23 cellular contexts compared by ENCODE assay signal in genomic region chr18:32906506-32907214, GRCh38.
DNase-seq lines count a peak whose midpoint lies in the region; ATAC-seq, FAIRE-seq and TF ChIP-seq lines count a peak whose summit lies in the region.
"Had no signal": no experiment of that assay in that cellular context is flagged by ENCODE, and none has a peak within 500 bp of the region (broad histone marks: within the 10 kb centered on the region; RNA-seq: fewer than 3 reads in every experiment).

No MANE protein-coding gene starts in this region.

- no peak overlapping the region for H3K27ac ChIP-seq in GM12878 (ENCODE audit: control insufficient read depth, insufficient read depth)
- H3K27ac ChIP-seq in mesendoderm (ENCODE audit: low read depth, low read length), result no peak overlapping the region
- H3K27ac ChIP-seq: body of pancreas, esophagus squamous epithelium, heart right ventricle had no signal

- CTCF ChIA-PET in GM12878 (lab: Yijun Ruan, JAX), result no interaction called here

- H3K4me1 ChIP-seq in GM12878 (ENCODE audit: control insufficient read depth, insufficient read depth, low read length) (no peaks in the 10 kb centered on the region), mesendoderm (ENCODE audit: control insufficient read depth, low read depth, low read length) (no peaks in the 10 kb centered on the region)
- H3K4me1 ChIP-seq: body of pancreas, esophagus squamous epithelium, heart right ventricle had no signal

- TF ChIP-seq POLR2A in GM12878 (IDR thresholded peaks at IDR 0.05; ENCODE audit: low read depth, low read length), result no peak

- H3K79me1 ChIP-seq in mesendoderm (ENCODE audit: low read length), result no peaks in the 10 kb centered on the region

- DNase-seq in Daoy (ENCODE audit: low read depth) (peak; percentile 25), NCI-H510A treated with DMSO at 0.1 percent for 48 hours (lab: John Stamatoyannopoulos, UW) (peak; percentile 70), GM12878 (ENCODE audit: low read depth, low spot score) (no peak), mesendoderm (peak; percentile 2), HT-29 (ENCODE audit: low spot score) (no peak), RKO (ENCODE audit: low spot score) (no peak)
- DNase-seq: activated CD4-positive, alpha-beta T cell treated with anti-CD3 and anti-CD28 coated beads for 4 hours; activated CD8-positive, alpha-beta memory T cell treated with anti-CD3 and anti-CD28 coated beads, Interleukin-2, amount 50 U/mL, for 4 hours; activated naive CD4-positive, alpha-beta T cell treated with Interleukin-2 at 50 U/mL for 16 hours; body of pancreas; dermis blood vessel endothelial cell; DMS 273 treated with DMSO at 0.1 percent for 48 hours; esophagus squamous epithelium; heart right ventricle; HFFc6; NCI-H1105 treated with DMSO at 0.1 percent for 48 hours; NCI-H2171 treated with DMSO at 0.1 percent for 48 hours; SHP77; stimulated activated CD4-positive, alpha-beta T cell treated with anti-CD3 and anti-CD28 coated beads, Interleukin-1b, Interleukin-23, amount 100 ng/mL, for 48 hours had no signal

- no peaks in the 10 kb centered on the region for H3K9me3 ChIP-seq in GM12878 (replicated peaks; ENCODE audit: control insufficient read depth, insufficient read depth, low read length)
- H3K9me3 ChIP-seq: body of pancreas, esophagus squamous epithelium, heart right ventricle had no signal

- no peak for TF ChIP-seq EP300 in GM12878 (IDR thresholded peaks at IDR 0.05; ENCODE audit: borderline replicate concordance in 1 of 2, control insufficient read depth in 1 of 2, low read depth in 2 of 2, low read length in 2 of 2)

- SMC1A ChIA-PET in GM12878 (lab: Charles Lee; ENCODE audit: uncharacterized antibody, unreplicated experiment), result no interaction called here

- TF ChIP-seq CTCF in GM12878 (IDR thresholded peaks at IDR 0.05 in 2 of 3, conservative IDR thresholded peaks at IDR 0.05 in 1 of 3; ENCODE audit: control insufficient read depth in 2 of 3, extremely low read depth in 1 of 3, insufficient read depth in 1 of 3, low read depth in 3 of 3, low read length in 3 of 3), result no peak

- in situ Hi-C loops in GM12878 (cut with MboI), result no loop called here

- RAD21 ChIA-PET in GM12878 (lab: Charles Lee; ENCODE audit: unreplicated experiment), result no interaction called here

- ATAC-seq in GM12878 (no peak), HG03520 (IDR thresholded peaks at IDR 0.05; ENCODE audit: unreplicated experiment) (no peak), GM18520 (IDR thresholded peaks at IDR 0.05; ENCODE audit: unreplicated experiment) (no peak)
- ATAC-seq: body of pancreas, heart right ventricle, HepG2, sciatic nerve had no signal

- H3K56ac ChIP-seq in mesendoderm (ENCODE audit: low read length), result no peak overlapping the region

- H3K18ac ChIP-seq in mesendoderm (ENCODE audit: low read length), result no peak overlapping the region

- no peak overlapping the region for H2AK5ac ChIP-seq in mesendoderm (ENCODE audit: low read length)

- WGBS in GM12878 (ENCODE audit: insufficient coverage, insufficient replicate concordance, low lambda C conversion rate, missing lambda C conversion rate), result 39% methylated on average over 10 of the region's 10 CpGs
- WGBS in mesendoderm (ENCODE audit: extremely low coverage, insufficient coverage, low lambda C conversion rate), result no CpG with 5 or more reads among the region's 10 CpGs

- H3K4me2 ChIP-seq in GM12878 (ENCODE audit: control insufficient read depth, insufficient read depth) (no peak overlapping the region), mesendoderm (ENCODE audit: low read length) (no peak overlapping the region)

- no peak overlapping the region for H4K8ac ChIP-seq in mesendoderm (ENCODE audit: low read depth, low read length)

- no peak for TF ChIP-seq RAD21 in GM12878 (IDR thresholded peaks at IDR 0.05; ENCODE audit: insufficient read depth, low read depth, low read length)

- no peaks in the 10 kb centered on the region for H4K20me1 ChIP-seq in GM12878 (ENCODE audit: control insufficient read depth, insufficient read depth)

- H3K4me3 ChIP-seq in GM12878, result no peak overlapping the region
- no peak overlapping the region for H3K4me3 ChIP-seq in mesendoderm (ENCODE audit: low read length)
- H3K4me3 ChIP-seq: body of pancreas, heart right ventricle had no signal

- no peak overlapping the region for H2BK120ac ChIP-seq in mesendoderm (ENCODE audit: low read depth, low read length)

- POLR2A ChIA-PET in GM12878 (lab: Charles Lee), result no interaction called here

- no peaks in the 10 kb centered on the region for H3K27me3 ChIP-seq in GM12878 (replicated peaks in 1 of 2; ENCODE audit: control insufficient read depth in 2 of 2, insufficient read depth in 2 of 2, low read length in 1 of 2)
- H3K27me3 ChIP-seq in mesendoderm (ENCODE audit: insufficient read depth, low read length, poor library complexity), result no peaks in the 10 kb centered on the region
- H3K27me3 ChIP-seq: body of pancreas, esophagus squamous epithelium, heart right ventricle had no signal

- no peaks in the 10 kb centered on the region for H3K36me3 ChIP-seq in GM12878 (ENCODE audit: control insufficient read depth in 2 of 2, insufficient read depth in 2 of 2, low read length in 1 of 2)
- H3K36me3 ChIP-seq in mesendoderm (ENCODE audit: control insufficient read depth, insufficient read depth, low read length), result no peaks in the 10 kb centered on the region
- H3K36me3 ChIP-seq: esophagus squamous epithelium, heart right ventricle had no signal

- no peak overlapping the region for H3K4ac ChIP-seq in mesendoderm (ENCODE audit: low read depth, low read length)

- no peak overlapping the region for H4K5ac ChIP-seq in mesendoderm (ENCODE audit: low read length)

- H3K9ac ChIP-seq in GM12878 (ENCODE audit: control insufficient read depth, insufficient read depth, low read length) (no peak overlapping the region), mesendoderm (ENCODE audit: low read length) (no peak overlapping the region)

- H3K79me2 ChIP-seq in GM12878 (ENCODE audit: control insufficient read depth, insufficient read depth, low read length), result no peaks in the 10 kb centered on the region
- no peaks in the 10 kb centered on the region for H3K79me2 ChIP-seq in mesendoderm (ENCODE audit: control insufficient read depth, insufficient read depth, low read length)

- no peak for FAIRE-seq in GM12878 (lab: Jason Lieb, UNC)
- FAIRE-seq: HepG2 had no signal

- no peak overlapping the region; the same call in 1 of the 2 replicates for H2AFZ ChIP-seq in GM12878 (ENCODE audit: control insufficient read depth, low read depth, low read length)

- no TSS peak for BruUV-seq in GM12878 (replicated peaks; lab: Mats Ljungman, UMichigan)

- H2BK5ac ChIP-seq in mesendoderm (ENCODE audit: low read length), result no peak overlapping the region

- intact Hi-C loops in GM12878 (cut with micrococcal nuclease; ENCODE audit: unreplicated experiment), result no loop called here

- no peak overlapping the region for H2BK15ac ChIP-seq in mesendoderm (replicated peaks; ENCODE audit: low read depth)

- no peak overlapping the region for H3K23ac ChIP-seq in mesendoderm (ENCODE audit: low read length)

TF ChIP-seq in GM12878, 131 proteins besides CTCF, POLR2A, EP300 and RAD21:
- peak; percentile 44; the same call in 1 of the 2 replicates for TF ChIP-seq SPI1 (IDR thresholded peaks at IDR 0.05; ENCODE audit: borderline replicate concordance, insufficient read depth, low read depth, low read length)
- no peak for TF ChIP-seq BHLHE40 (IDR thresholded peaks at IDR 0.05; ENCODE audit: borderline replicate concordance in 1 of 2, low read depth in 2 of 2, low read length in 1 of 2)

Comparison
In these comparisons a context has a peak if more than half of its experiments do, and no peak if none do; other contexts are left out.
1. DNase-seq: peak in Daoy (single experiment), NCI-H510A treated with DMSO at 0.1 percent for 48 hours (single experiment) and mesendoderm (single experiment); none in GM12878 (single experiment), HT-29 (single experiment) and RKO (single experiment).